ENCODE assay signal across 3 cellular contexts in the genomic region with DNA sequence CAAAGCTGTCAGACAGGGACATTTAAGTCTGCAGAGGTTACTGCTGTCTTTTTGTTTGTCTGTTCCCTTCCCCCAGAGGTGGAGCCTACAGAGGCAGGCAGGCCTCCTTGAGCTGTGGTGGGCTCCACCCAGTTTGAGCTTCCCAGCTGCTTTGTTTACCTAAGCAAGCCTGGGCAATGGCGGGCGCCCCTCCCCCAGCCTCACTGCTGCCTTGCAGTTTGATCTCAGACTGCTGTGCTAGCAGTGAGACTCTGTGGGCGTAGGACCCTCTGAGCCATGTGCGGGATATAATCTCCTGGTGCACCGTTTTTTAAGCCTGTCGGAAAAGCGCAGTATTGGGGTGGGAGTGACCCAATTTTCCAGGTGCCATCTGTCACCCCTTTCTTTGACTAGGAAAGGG. TPM values are rescaled to one million over a fixed set of nuclear protein-coding genes. Genes with fewer than 3 reads are reported as not detected.
"Had no signal": no experiment of that assay in that cellular context is flagged by ENCODE, and none has a peak within 500 bp of the region (broad histone marks: within the 10 kb centered on the region; RNA-seq: fewer than 3 reads in every experiment).

No MANE protein-coding gene starts in this region.

RNA-seq across cellular contexts. Expression of a gene that starts 45.8 kb away (rescaled TPM):
- total RNA-seq: ascending aorta, chondrocyte had no signal
- polyA plus RNA-seq: cardiac muscle cell had no signal
